1 cellular context compared by ENCODE assay signal in the genomic region with DNA sequence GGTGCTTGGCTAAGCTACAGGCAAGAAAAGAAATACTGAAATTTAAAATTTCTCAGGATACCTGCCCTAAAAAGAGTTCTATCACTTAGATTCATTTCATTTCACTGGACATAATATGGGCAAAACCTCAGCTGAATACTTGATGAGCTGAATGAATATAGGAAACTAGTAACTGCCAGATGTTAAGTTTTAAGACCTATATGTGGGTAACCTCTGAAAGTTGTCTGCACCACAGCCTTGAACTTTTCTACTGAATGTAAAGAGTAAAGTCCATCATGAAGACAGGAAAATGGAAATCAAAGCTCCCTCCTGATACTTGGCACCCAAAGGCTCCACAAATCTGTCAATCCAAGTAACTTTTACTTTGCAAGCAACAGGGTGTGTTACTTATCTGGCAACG.
TF ChIP-seq lines count a peak whose summit lies in the region.

No MANE protein-coding gene starts in this region.

TF ChIP-seq in WTC11, 78 proteins besides CTCF, POLR2A, EP300 and RAD21 (continued from another document):
- TF ChIP-seq, protein P1, sequence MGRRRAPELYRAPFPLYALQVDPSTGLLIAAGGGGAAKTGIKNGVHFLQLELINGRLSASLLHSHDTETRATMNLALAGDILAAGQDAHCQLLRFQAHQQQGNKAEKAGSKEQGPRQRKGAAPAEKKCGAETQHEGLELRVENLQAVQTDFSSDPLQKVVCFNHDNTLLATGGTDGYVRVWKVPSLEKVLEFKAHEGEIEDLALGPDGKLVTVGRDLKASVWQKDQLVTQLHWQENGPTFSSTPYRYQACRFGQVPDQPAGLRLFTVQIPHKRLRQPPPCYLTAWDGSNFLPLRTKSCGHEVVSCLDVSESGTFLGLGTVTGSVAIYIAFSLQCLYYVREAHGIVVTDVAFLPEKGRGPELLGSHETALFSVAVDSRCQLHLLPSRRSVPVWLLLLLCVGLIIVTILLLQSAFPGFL (CRISPR knock-in tag; IDR thresholded peaks at IDR 0.05; ENCODE audit: borderline replicate concordance), result no peak
- TF ChIP-seq JAZF1 (CRISPR knock-in tag; IDR thresholded peaks at IDR 0.05), result no peak
- TF ChIP-seq, protein P2, sequence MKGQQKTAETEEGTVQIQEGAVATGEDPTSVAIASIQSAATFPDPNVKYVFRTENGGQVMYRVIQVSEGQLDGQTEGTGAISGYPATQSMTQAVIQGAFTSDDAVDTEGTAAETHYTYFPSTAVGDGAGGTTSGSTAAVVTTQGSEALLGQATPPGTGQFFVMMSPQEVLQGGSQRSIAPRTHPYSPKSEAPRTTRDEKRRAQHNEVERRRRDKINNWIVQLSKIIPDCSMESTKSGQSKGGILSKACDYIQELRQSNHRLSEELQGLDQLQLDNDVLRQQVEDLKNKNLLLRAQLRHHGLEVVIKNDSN (CRISPR knock-in tag; IDR thresholded peaks at IDR 0.05), result no peak
- no peak for TF ChIP-seq SP1 (CRISPR knock-in tag; conservative IDR thresholded peaks at IDR 0.05)
- no peak for TF ChIP-seq JUN (CRISPR knock-in tag; IDR thresholded peaks at IDR 0.05)
- TF ChIP-seq ZNF263 (CRISPR knock-in tag; IDR thresholded peaks at IDR 0.05; ENCODE audit: low read depth), result no peak
- TF ChIP-seq ZBTB21 (CRISPR knock-in tag; IDR thresholded peaks at IDR 0.05; ENCODE audit: borderline replicate concordance), result no peak
